Comparison of ENCODE assay signal across 27 cellular contexts in the genomic region with DNA sequence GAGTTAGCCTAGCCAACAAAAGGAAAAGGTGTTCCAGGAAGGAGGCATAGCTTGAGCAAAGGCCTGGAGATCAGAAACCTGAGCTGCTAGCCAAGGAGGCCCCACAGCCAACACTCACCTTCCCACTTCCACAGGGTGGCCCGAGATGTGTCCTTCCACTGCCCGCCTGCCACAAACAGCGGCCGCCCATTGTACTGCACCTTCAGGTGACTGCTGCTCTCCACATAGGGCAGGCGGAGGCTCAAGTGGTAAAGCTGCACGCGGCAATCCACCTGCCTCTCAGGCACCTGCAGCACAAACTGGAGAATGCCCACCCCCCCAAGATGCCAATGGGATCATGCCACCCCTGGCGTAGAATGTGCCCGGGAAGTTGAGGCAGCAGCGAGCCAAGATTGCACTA.
"Had no signal": no experiment of that assay in that cellular context is flagged by ENCODE, and none has a peak within 500 bp of the region (broad histone marks: within the 10 kb centered on the region; RNA-seq: fewer than 3 reads in every experiment).

No MANE protein-coding gene starts in this region.

- H3K27ac Mint-ChIP-seq: activated B cell treated with CpG ODN at 0.5 μM for 24 hours; activated CD4-positive, alpha-beta memory T cell treated with anti-CD3 and anti-CD28 coated beads for 36 hours; activated naive CD4-positive, alpha-beta T cell treated with anti-CD3 and anti-CD28 coated beads, Interleukin-2, amount 10 ng/mL, durations not matched to agents 7 days and 5 days; activated naive CD8-positive, alpha-beta T cell; activated naive CD8-positive, alpha-beta T cell treated with anti-CD3 and anti-CD28 coated beads, Interleukin-2, amount 50 U/mL, for 24 hours; brain had no signal

- H3K9me3 Mint-ChIP-seq: activated CD4-positive, alpha-beta memory T cell treated with anti-CD3 and anti-CD28 coated beads for 36 hours; activated naive CD4-positive, alpha-beta T cell treated with anti-CD3 and anti-CD28 coated beads, Interleukin-2, amount 10 ng/mL, durations not matched to agents 7 days and 5 days; activated naive CD8-positive, alpha-beta T cell treated with anti-CD3 and anti-CD28 coated beads, Interleukin-2, amount 50 U/mL, for 24 hours; activated T-cell treated with anti-CD3 and anti-CD28 coated beads, Interleukin-2, amount 50 U/mL, for 4 hours had no signal

- H3K27ac ChIP-seq: SJCRH30, SK-N-MC, VCaP had no signal

- H3K4me1 ChIP-seq: SJCRH30 had no signal

- ATAC-seq: activated naive CD8-positive, alpha-beta T cell treated with anti-CD3 and anti-CD28 coated beads, Interleukin-2, amount 50 U/mL, for 24 hours; activated T-cell treated with anti-CD3 and anti-CD28 coated beads, Interleukin-2, amount 50 U/mL, for 4 hours; K562; Panc1 had no signal

- H3K36me3 ChIP-seq: SJCRH30 had no signal

- H3K4me3 Mint-ChIP-seq: activated B cell treated with CpG ODN at 0.5 μM for 24 hours; activated CD4-positive, alpha-beta memory T cell treated with anti-CD3 and anti-CD28 coated beads for 36 hours; activated naive CD4-positive, alpha-beta T cell treated with anti-CD3 and anti-CD28 coated beads, Interleukin-2, amount 10 ng/mL, durations not matched to agents 7 days and 5 days; activated naive CD8-positive, alpha-beta T cell; activated naive CD8-positive, alpha-beta T cell treated with anti-CD3 and anti-CD28 coated beads, Interleukin-2, amount 50 U/mL, for 24 hours; activated T-cell treated with anti-CD3 and anti-CD28 coated beads, Interleukin-2, amount 50 U/mL, for 4 hours; brain had no signal

- H3K4me3 ChIP-seq: K562, SJCRH30, SK-N-MC had no signal

- H3K4me1 Mint-ChIP-seq: activated B cell treated with CpG ODN at 0.5 μM for 24 hours; activated naive CD4-positive, alpha-beta T cell treated with anti-CD3 and anti-CD28 coated beads, Interleukin-2, amount 10 ng/mL, durations not matched to agents 7 days and 5 days; activated naive CD8-positive, alpha-beta T cell treated with anti-CD3 and anti-CD28 coated beads, Interleukin-2, amount 50 U/mL, for 24 hours had no signal

- H3K9me3 ChIP-seq: SJCRH30 had no signal

- H3K36me3 Mint-ChIP-seq: activated CD4-positive, alpha-beta memory T cell treated with anti-CD3 and anti-CD28 coated beads for 36 hours; activated naive CD4-positive, alpha-beta T cell treated with anti-CD3 and anti-CD28 coated beads, Interleukin-2, amount 10 ng/mL, durations not matched to agents 7 days and 5 days; brain had no signal

- H3K27me3 ChIP-seq: SJCRH30 had no signal

- H3K27me3 Mint-ChIP-seq: activated B cell treated with CpG ODN at 0.5 μM for 24 hours; activated CD4-positive, alpha-beta memory T cell treated with anti-CD3 and anti-CD28 coated beads for 36 hours; activated naive CD8-positive, alpha-beta T cell; activated naive CD8-positive, alpha-beta T cell treated with anti-CD3 and anti-CD28 coated beads, Interleukin-2, amount 50 U/mL, for 24 hours had no signal

- DNase-seq: activated B cell treated with CpG ODN at 0.5 μM for 24 hours; activated CD4-positive, alpha-beta memory T cell treated with anti-CD3 and anti-CD28 coated beads for 36 hours; activated CD4-positive, alpha-beta T cell treated with anti-CD3 and anti-CD28 coated beads for 4 hours; activated CD4-positive, alpha-beta T cell treated with anti-CD3 and anti-CD28 coated beads, Interleukin-2, amount 50 U/mL, for 1 hour; activated CD4-positive, CD25-positive, alpha-beta regulatory T cell treated with anti-CD3 and anti-CD28 coated beads, Interleukin-2, amount 50 U/mL, for 72 hours; activated CD8-positive, alpha-beta memory T cell treated with anti-CD3 and anti-CD28 coated beads, Interleukin-2, amount 50 U/mL, for 4 hours; activated effector memory CD4-positive, alpha-beta T cell treated with Interleukin-2 at 50 U/mL for 16 hours; activated naive CD4-positive, alpha-beta T cell treated with anti-CD3 and anti-CD28 coated beads, Interleukin-2, amount 10 ng/mL, durations not matched to agents 7 days and 5 days; activated naive CD8-positive, alpha-beta T cell treated with anti-CD3 and anti-CD28 coated beads, Interleukin-2, amount 50 U/mL, for 24 hours; activated T-cell treated with anti-CD3 and anti-CD28 coated beads for 4 hours; activated T-cell treated with anti-CD3 and anti-CD28 coated beads, Interleukin-2, amount 50 U/mL, for 4 hours; anterior cingulate cortex; caudate nucleus; NCI-H1105; NCI-H1417 treated with DMSO at 0.1 percent for 48 hours; NCI-H187 treated with DMSO at 0.1 percent for 48 hours; NCI-H524 treated with DMSO at 0.1 percent for 48 hours; SHP77; SJCRH30; T-helper 9 cell had no signal

- FAIRE-seq: bronchial epithelial cell, K562 had no signal
